8 cellular contexts compared by ENCODE assay signal in genomic region chr17:68259586-68259985, GRCh38. TPM values are rescaled to one million over a fixed set of nuclear protein-coding genes. Genes with fewer than 3 reads are reported as not detected.
A peak's percentile ranks its signal among the peaks of the same experiment; 100 is the strongest.
DNase-seq lines count a peak whose midpoint lies in the region; ATAC-seq and TF ChIP-seq lines count a peak whose summit lies in the region.
"Not testable (repeated sequence)": the region's sequence is repeated elsewhere in the genome, so short reads cannot be mapped to it uniquely, and the experiment has no call there.

No MANE protein-coding gene starts in this region.

- not testable (repeated sequence) for TF ChIP-seq EP300 in gastroesophageal sphincter (IDR thresholded peaks at IDR 0.05)

- TF ChIP-seq POLR2A in gastroesophageal sphincter (IDR thresholded peaks at IDR 0.05), result not testable (repeated sequence)

- DNase-seq in CD4-positive, alpha-beta memory T cell; HFF-Myc (ENCODE audit: extremely low read depth, low read depth); WERI-Rb-1; adipocyte (ENCODE audit: low read depth); nephron progenitor cell; thoracic aorta (ENCODE audit: low spot score): not testable (repeated sequence)
- peak; percentile 11 for DNase-seq in NCI-H510A treated with DMSO at 0.1 percent for 48 hours (lab: John Stamatoyannopoulos, UW)

- TF ChIP-seq CTCF in HFF-Myc (IDR thresholded peaks at IDR 0.05; ENCODE audit: low read depth, low read length, missing control alignments); WERI-Rb-1 (IDR thresholded peaks at IDR 0.05; ENCODE audit: low read depth, low read length); gastroesophageal sphincter (IDR thresholded peaks at IDR 0.05); nephron progenitor cell (IDR thresholded peaks at IDR 0.05); thoracic aorta (IDR thresholded peaks at IDR 0.05): not testable (repeated sequence)

- not testable (repeated sequence) for H3K27me3 ChIP-seq in CD4-positive, alpha-beta memory T cell (ENCODE audit: insufficient read depth, low read length); WERI-Rb-1 (ENCODE audit: insufficient read depth, low read depth, severe bottlenecking); adipocyte (replicated peaks; ENCODE audit: control insufficient read depth, insufficient read depth, low read length); gastroesophageal sphincter; thoracic aorta (replicated peaks; ENCODE audit: insufficient read depth)

- peaks cover 8 to 22% of the 10 kb centered on the region in 2 donors for H3K36me3 Mint-ChIP-seq in CD4-positive, alpha-beta memory T cell
- H3K36me3 Mint-ChIP-seq in nephron progenitor cell (ENCODE audit: low read depth), result peaks cover 28% of the 10 kb centered on the region

- not testable (repeated sequence) for H3K27me3 Mint-ChIP-seq in CD4-positive, alpha-beta memory T cell
- peaks cover 23% of the 10 kb centered on the region for H3K27me3 Mint-ChIP-seq in nephron progenitor cell (ENCODE audit: low read depth, poor library complexity)

- WGBS in gastroesophageal sphincter (ENCODE audit: low coverage in 1 of 2), 2 donors, result 60 to 78% methylated on average over 2 to 3 of the region's 4 CpGs

- H3K9me3 Mint-ChIP-seq in CD4-positive, alpha-beta memory T cell; nephron progenitor cell: not testable (repeated sequence)

- peak overlapping the region; percentile 71 to 82 (median 78) for H3K4me3 Mint-ChIP-seq in CD4-positive, alpha-beta memory T cell
- H3K4me3 Mint-ChIP-seq in nephron progenitor cell, result peak overlapping the region; percentile 64

- peak overlapping the region; percentile 81 to 99 (median 97) for H3K27ac Mint-ChIP-seq in CD4-positive, alpha-beta memory T cell
- H3K27ac Mint-ChIP-seq in nephron progenitor cell, result not testable (repeated sequence)

- H3K4me3 ChIP-seq in CD4-positive, alpha-beta memory T cell (ENCODE audit: low read length in 2 of 2); WERI-Rb-1 (ENCODE audit: low read depth, low read length): not testable (repeated sequence)
- H3K4me3 ChIP-seq in HFF-Myc (replicated peaks; ENCODE audit: low read depth, low read length) (peak overlapping the region; percentile 31), adipocyte (ENCODE audit: low read length) (peak overlapping the region; percentile 54), gastroesophageal sphincter (peak overlapping the region in 1 of 2 donors; percentile 38), thoracic aorta (peak overlapping the region; percentile 55)

- H3K4me1 ChIP-seq in CD4-positive, alpha-beta memory T cell (ENCODE audit: insufficient read depth, low read length), result peaks cover 77% of the 10 kb centered on the region
- not testable (repeated sequence) for H3K4me1 ChIP-seq in adipocyte (ENCODE audit: control insufficient read depth, insufficient read depth, low read length)
- peaks cover 0 to 29% (median 0%) of the 10 kb centered on the region in 3 donors for H3K4me1 ChIP-seq in gastroesophageal sphincter
- H3K4me1 ChIP-seq in thoracic aorta (ENCODE audit: control insufficient read depth in 1 of 2, low read depth in 2 of 2), result peaks cover 0 to 13% of the 10 kb centered on the region in 2 donors

- intact Hi-C loops in CD4-positive, alpha-beta memory T cell (cut with micrococcal nuclease), result loop anchor here (1.0 kb wide), 2 partner anchors 54 to 87 kb away; no protein-coding TSS in a partner anchor

- H3K9me3 ChIP-seq in CD4-positive, alpha-beta memory T cell (ENCODE audit: control insufficient read depth in 1 of 2, low read length in 2 of 2); WERI-Rb-1 (ENCODE audit: severe bottlenecking); adipocyte (ENCODE audit: control insufficient read depth, low read length); gastroesophageal sphincter; thoracic aorta: not testable (repeated sequence)

- not testable (repeated sequence) for H3K36me3 ChIP-seq in CD4-positive, alpha-beta memory T cell (ENCODE audit: insufficient read depth, low read length)
- H3K36me3 ChIP-seq in WERI-Rb-1, result peaks cover 21% of the 10 kb centered on the region
- H3K36me3 ChIP-seq in adipocyte (ENCODE audit: control insufficient read depth, insufficient read depth, low read length, severe bottlenecking), result peaks cover 26% of the 10 kb centered on the region
- H3K36me3 ChIP-seq in gastroesophageal sphincter, result peaks cover 0 to 29% of the 10 kb centered on the region in 2 donors
- peaks cover 16% of the 10 kb centered on the region for H3K36me3 ChIP-seq in thoracic aorta

- H3K4me1 Mint-ChIP-seq in CD4-positive, alpha-beta memory T cell, result peaks cover 54 to 82% (median 62%) of the 10 kb centered on the region in 4 donors
- peaks cover 24% of the 10 kb centered on the region for H3K4me1 Mint-ChIP-seq in nephron progenitor cell

- ATAC-seq in gastroesophageal sphincter; thoracic aorta (ENCODE audit: insufficient number of reproducible peaks, low FRiP score, low read depth): not testable (repeated sequence)

- POLR2A ChIA-PET in CD4-positive, alpha-beta memory T cell (lab: Charles Lee; ENCODE audit: partially characterized antibody), result interaction anchor here (0.8 to 2.2 kb wide), 12 partner anchors 11 to 198 kb away, joined by 3 to 29 read pairs (median 6); partner anchors contain the start of genes AMZ2, ARSG, SLC16A6 and WIPI1

- CTCF ChIA-PET in CD4-positive, alpha-beta memory T cell (lab: Charles Lee; ENCODE audit: partially characterized antibody), result interaction anchor here (0.8 to 2.9 kb wide), 2 partner anchors 79 to 87 kb away, joined by 4 to 9 read pairs; no protein-coding TSS in a partner anchor

- H3K9ac ChIP-seq in adipocyte (ENCODE audit: low read length), result peak overlapping the region; percentile 67

- H3K27ac ChIP-seq in CD4-positive, alpha-beta memory T cell (ENCODE audit: low read depth, low read length), result peak overlapping the region; percentile 62
- peak overlapping the region; percentile 73 for H3K27ac ChIP-seq in WERI-Rb-1
- H3K27ac ChIP-seq in gastroesophageal sphincter, result peak overlapping the region in 3 of 4 donors; percentile 12 to 67 (median 59)
- not testable (repeated sequence) for H3K27ac ChIP-seq in thoracic aorta

RNA-seq across cellular contexts. Expression of gene AMZ2, which starts 11.7 kb away (rescaled TPM):
- total RNA-seq in CD4-positive, alpha-beta memory T cell, result 10 to 100 TPM; 66.1 to 81.2 TPM
- 100 to 1,000 TPM; 114 to 161 TPM for polyA plus RNA-seq in CD4-positive, alpha-beta memory T cell
- total RNA-seq in gastroesophageal sphincter, result 10 to 100 TPM; 54.9 to 76.5 (median 59.6) TPM
- 10 to 100 TPM; 28.7 to 42.6 TPM for total RNA-seq in thoracic aorta

RNA-seq across cellular contexts. Expression of gene SLC16A6, which starts 31.3 kb away (rescaled TPM):
- 1 to 10 TPM; 6.9 to 7.4 TPM for total RNA-seq in CD4-positive, alpha-beta memory T cell
- 1 to 10 TPM; 1.7 to 2.0 TPM for polyA plus RNA-seq in CD4-positive, alpha-beta memory T cell
- total RNA-seq in gastroesophageal sphincter, result under 1 TPM in 3 of 4 donors, not detected in 1; 0.27 to 0.67 (median 0.46) TPM
- total RNA-seq in thoracic aorta, result 1 to 10 TPM in 1 of 2 donors, under 1 TPM in 1; 0.41 to 1.2 TPM

RNA-seq across cellular contexts. Expression of gene ARSG, which starts 31.7 kb away (rescaled TPM):
- total RNA-seq in CD4-positive, alpha-beta memory T cell, result 10 to 100 TPM; 13.6 to 19.1 TPM
- polyA plus RNA-seq in CD4-positive, alpha-beta memory T cell, result 10 to 100 TPM; 10.4 to 12.6 TPM
- total RNA-seq in gastroesophageal sphincter (1 to 10 TPM; 2.2 to 5.5 (median 3.5) TPM), thoracic aorta (10 to 100 TPM in 1 of 2 donors, 1 to 10 TPM in 1; 5.4 to 16.9 TPM)
